24 cellular contexts compared by ENCODE assay signal in genomic region chr13:75875450-75875849, GRCh38.
DNase-seq lines count a peak whose midpoint lies in the region; ATAC-seq and TF ChIP-seq lines count a peak whose summit lies in the region.
"Had no signal": no experiment of that assay in that cellular context is flagged by ENCODE, and none has a peak within 500 bp of the region (broad histone marks: within the 10 kb centered on the region; RNA-seq: fewer than 3 reads in every experiment).

No MANE protein-coding gene starts in this region.

- intact Hi-C loops in activated CD4-positive, alpha-beta T cell treated with anti-CD3 and anti-CD28 coated beads for 36 hours (cut with DNase I, micrococcal nuclease): loop anchor here in 1 of 2 experiments (10.0 kb wide), 1 partner anchor 1109 kb away; no protein-coding TSS in a partner anchor

- H3K36me3 Mint-ChIP-seq in activated CD4-positive, alpha-beta T cell treated with anti-CD3 and anti-CD28 coated beads for 36 hours (ENCODE audit: low read depth): no peaks in the 10 kb centered on the region
- H3K36me3 Mint-ChIP-seq in activated CD8-positive, alpha-beta T cell treated with anti-CD3 and anti-CD28 coated beads, Interleukin-2, amount 10 ng/mL, durations not matched to agents 7 days and 5 days (ENCODE audit: low read depth): no peaks in the 10 kb centered on the region
- H3K36me3 Mint-ChIP-seq: CD8-positive, alpha-beta memory T cell had no signal

- peaks cover 20% of the 10 kb centered on the region for H3K4me1 Mint-ChIP-seq in activated CD4-positive, alpha-beta T cell treated with anti-CD3 and anti-CD28 coated beads for 36 hours
- H3K4me1 Mint-ChIP-seq in stimulated activated naive CD8-positive, alpha-beta T cell treated with anti-CD3 and anti-CD28 coated beads, Interleukin-15, amount 100 ng/mL, for 72 hours: peaks cover 16% of the 10 kb centered on the region
- peaks cover 24% of the 10 kb centered on the region for H3K4me1 Mint-ChIP-seq in activated CD8-positive, alpha-beta T cell treated with anti-CD3 and anti-CD28 coated beads, Interleukin-2, amount 10 ng/mL, durations not matched to agents 7 days and 5 days (ENCODE audit: low read depth)

- peaks cover 3% of the 10 kb centered on the region for H3K27me3 Mint-ChIP-seq in activated CD4-positive, alpha-beta T cell treated with anti-CD3 and anti-CD28 coated beads for 36 hours
- H3K27me3 Mint-ChIP-seq in stimulated activated naive CD8-positive, alpha-beta T cell treated with anti-CD3 and anti-CD28 coated beads, Interleukin-15, amount 100 ng/mL, for 72 hours: peaks cover 13% of the 10 kb centered on the region
- peaks cover 4% of the 10 kb centered on the region for H3K27me3 Mint-ChIP-seq in activated CD8-positive, alpha-beta T cell treated with anti-CD3 and anti-CD28 coated beads, Interleukin-2, amount 10 ng/mL, durations not matched to agents 7 days and 5 days (ENCODE audit: low read depth)

- no peak for DNase-seq in activated CD4-positive, alpha-beta T cell treated with anti-CD3 and anti-CD28 coated beads for 36 hours
- no peak for DNase-seq in activated CD4-positive, alpha-beta T cell treated with anti-CD3 and anti-CD28 coated beads for 4 hours
- DNase-seq in stimulated activated naive CD8-positive, alpha-beta T cell treated with anti-CD3 and anti-CD28 coated beads, Interleukin-15, amount 100 ng/mL, for 72 hours: no peak
- no peak for DNase-seq in stimulated activated naive CD8-positive, alpha-beta T cell treated with anti-CD3 and anti-CD28 coated beads, Interleukin-15, Interleukin-2, amounts not matched to agents 100 U/mL and 50 U/mL, for 24 hours
- DNase-seq in activated CD8-positive, alpha-beta T cell treated with anti-CD3 and anti-CD28 coated beads, Interleukin-2, amount 10 ng/mL, durations not matched to agents 7 days and 5 days: no peak
- DNase-seq in GM13976 (ENCODE audit: low spot score): no peak
- DNase-seq: 8988T, ACHN, DMS 273 treated with DMSO at 0.1 percent for 48 hours, DMS79, EL, GDM1, MV-4-11, NCI-H1105, NCI-H1436 treated with DMSO at 0.1 percent for 48 hours, NCI-H187 treated with DMSO at 0.1 percent for 48 hours, NCI-H2171 treated with DMSO at 0.1 percent for 48 hours, NCI-H345, NCI-H510A treated with DMSO at 0.1 percent for 48 hours, NCI-H748 treated with DMSO at 0.1 percent for 48 hours, SK-N-SH had no signal

- no peak overlapping the region for H3K4me3 Mint-ChIP-seq in activated CD4-positive, alpha-beta T cell treated with anti-CD3 and anti-CD28 coated beads for 36 hours
- peak overlapping the region in 1 of 2 donors; percentile 41 for H3K4me3 Mint-ChIP-seq in stimulated activated naive CD8-positive, alpha-beta T cell treated with anti-CD3 and anti-CD28 coated beads, Interleukin-15, amount 100 ng/mL, for 72 hours
- peak overlapping the region; percentile 12 for H3K4me3 Mint-ChIP-seq in activated CD8-positive, alpha-beta T cell treated with anti-CD3 and anti-CD28 coated beads, Interleukin-2, amount 10 ng/mL, durations not matched to agents 7 days and 5 days

- POLR2A ChIA-PET in activated CD4-positive, alpha-beta T cell treated with anti-CD3 and anti-CD28 coated beads for 36 hours (lab: Charles Lee): no interaction called here
- POLR2A ChIA-PET in activated CD8-positive, alpha-beta T cell treated with anti-CD3 and anti-CD28 coated beads, Interleukin-2, amount 10 ng/mL, durations not matched to agents 7 days and 5 days (lab: Charles Lee): no interaction called here

- no peaks in the 10 kb centered on the region for H3K9me3 Mint-ChIP-seq in activated CD4-positive, alpha-beta T cell treated with anti-CD3 and anti-CD28 coated beads for 36 hours (ENCODE audit: low read depth)
- no peaks in the 10 kb centered on the region for H3K9me3 Mint-ChIP-seq in stimulated activated naive CD8-positive, alpha-beta T cell treated with anti-CD3 and anti-CD28 coated beads, Interleukin-15, amount 100 ng/mL, for 72 hours
- no peaks in the 10 kb centered on the region for H3K9me3 Mint-ChIP-seq in activated CD8-positive, alpha-beta T cell treated with anti-CD3 and anti-CD28 coated beads, Interleukin-2, amount 10 ng/mL, durations not matched to agents 7 days and 5 days (ENCODE audit: insufficient read depth)
- H3K9me3 Mint-ChIP-seq: CD8-positive, alpha-beta memory T cell had no signal

- ATAC-seq in activated CD4-positive, alpha-beta T cell treated with anti-CD3 and anti-CD28 coated beads for 36 hours: peak; percentile 50
- peak; percentile 55 for ATAC-seq in stimulated activated naive CD8-positive, alpha-beta T cell treated with anti-CD3 and anti-CD28 coated beads, Interleukin-15, amount 100 ng/mL, for 72 hours
- no peak for ATAC-seq in stimulated activated naive CD8-positive, alpha-beta T cell treated with anti-CD3 and anti-CD28 coated beads, Interleukin-15, Interleukin-2, amounts not matched to agents 100 U/mL and 50 U/mL, for 24 hours
- ATAC-seq in activated CD8-positive, alpha-beta T cell treated with anti-CD3 and anti-CD28 coated beads, Interleukin-2, amount 10 ng/mL, durations not matched to agents 7 days and 5 days: peak; percentile 23
- ATAC-seq in GM21619 (IDR thresholded peaks at IDR 0.05; ENCODE audit: unreplicated experiment) (no peak), HG03442 (IDR thresholded peaks at IDR 0.05; ENCODE audit: unreplicated experiment) (no peak)

- in situ Hi-C loops in GM13976 (cut with MboI; ENCODE audit: low sequenced_read_pairs, unreplicated experiment): loop anchor here (5.0 to 25.0 kb wide), 3 partner anchors 139 to 1037 kb away; no protein-coding TSS in a partner anchor

- TF ChIP-seq CTCF in GM13976 (IDR thresholded peaks at IDR 0.05; ENCODE audit: borderline replicate concordance, control extremely low read depth, extremely low read depth, insufficient read depth, missing control alignments): no peak

- H3K27ac Mint-ChIP-seq in activated CD4-positive, alpha-beta T cell treated with anti-CD3 and anti-CD28 coated beads for 36 hours: no peak overlapping the region
- no peak overlapping the region for H3K27ac Mint-ChIP-seq in stimulated activated naive CD8-positive, alpha-beta T cell treated with anti-CD3 and anti-CD28 coated beads, Interleukin-15, amount 100 ng/mL, for 72 hours
- H3K27ac Mint-ChIP-seq in activated CD8-positive, alpha-beta T cell treated with anti-CD3 and anti-CD28 coated beads, Interleukin-2, amount 10 ng/mL, durations not matched to agents 7 days and 5 days: peak overlapping the region; percentile 22
- H3K27ac Mint-ChIP-seq: CD8-positive, alpha-beta memory T cell had no signal

- CTCF ChIA-PET in activated CD4-positive, alpha-beta T cell treated with anti-CD3 and anti-CD28 coated beads for 36 hours (lab: Charles Lee): interaction anchor here (0.6 to 6.4 kb wide), 17 partner anchors 10 to 896 kb away, joined by 3 to 49 read pairs (median 5); no protein-coding TSS in a partner anchor
- CTCF ChIA-PET in activated CD8-positive, alpha-beta T cell treated with anti-CD3 and anti-CD28 coated beads, Interleukin-2, amount 10 ng/mL, durations not matched to agents 7 days and 5 days (lab: Charles Lee): interaction anchor here (0.7 to 11.5 kb wide), 14 partner anchors 10 to 1458 kb away, joined by 3 to 155 read pairs (median 6); no protein-coding TSS in a partner anchor

Comparison
In these comparisons a context has a peak if more than half of its experiments do, and no peak if none do; other contexts are left out.
1. ATAC-seq: peak in activated CD4-positive, alpha-beta T cell treated with anti-CD3 and anti-CD28 coated beads for 36 hours (single experiment), stimulated activated naive CD8-positive, alpha-beta T cell treated with anti-CD3 and anti-CD28 coated beads, Interleukin-15, amount 100 ng/mL, for 72 hours (single experiment) and activated CD8-positive, alpha-beta T cell treated with anti-CD3 and anti-CD28 coated beads, Interleukin-2, amount 10 ng/mL, durations not matched to agents 7 days and 5 days (single experiment); none in stimulated activated naive CD8-positive, alpha-beta T cell treated with anti-CD3 and anti-CD28 coated beads, Interleukin-15, Interleukin-2, amounts not matched to agents 100 U/mL and 50 U/mL, for 24 hours (single experiment), GM21619 (single experiment) and HG03442 (single experiment).